18 cellular contexts compared by ENCODE assay signal in the genomic region with DNA sequence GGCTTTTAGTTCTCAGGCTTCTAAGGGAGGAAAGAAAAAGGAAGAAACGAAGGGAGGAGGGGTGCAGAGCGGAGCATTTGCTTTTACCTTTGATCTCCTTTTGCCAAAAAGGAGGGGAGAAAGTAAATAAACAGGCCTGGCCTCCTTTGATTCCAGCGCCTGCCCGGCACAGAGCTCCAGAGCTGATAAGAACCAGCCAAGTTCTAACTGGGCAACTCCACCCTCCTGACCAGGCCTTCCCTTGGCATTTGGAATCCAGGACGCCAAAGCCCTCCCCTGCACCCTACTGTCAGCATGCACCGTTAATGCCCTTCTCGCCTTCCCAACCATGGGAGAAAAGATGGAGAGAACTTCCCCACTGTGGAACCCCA.
A peak's percentile ranks its signal among the peaks of the same experiment; 100 is the strongest.
DNase-seq lines count a peak whose midpoint lies in the region; ATAC-seq and TF ChIP-seq lines count a peak whose summit lies in the region.
"Had no signal": no experiment of that assay in that cellular context is flagged by ENCODE, and none has a peak within 500 bp of the region (broad histone marks: within the 10 kb centered on the region; RNA-seq: fewer than 3 reads in every experiment).

No MANE protein-coding gene starts in this region.

- no peaks in the 10 kb centered on the region for H3K36me3 ChIP-seq in lower lobe of right lung
- H3K36me3 ChIP-seq in stomach smooth muscle (ENCODE audit: control insufficient read depth in 2 of 2, insufficient read depth in 2 of 2, low read length in 2 of 2) = no peaks in the 10 kb centered on the region

- H3K9me3 ChIP-seq in lower lobe of right lung (no peaks in the 10 kb centered on the region), stomach smooth muscle (ENCODE audit: control insufficient read depth in 2 of 2, low read length in 2 of 2) (no peaks in the 10 kb centered on the region)

- H3K27ac Mint-ChIP-seq in effector memory CD8-positive, alpha-beta T cell = peak overlapping the region; percentile 70 to 94
- H3K27ac Mint-ChIP-seq: activated CD4-positive, alpha-beta T cell treated with anti-CD3 and anti-CD28 coated beads, Interleukin-2, amount 10 ng/mL, durations not matched to agents 24 days and 14 days; endodermal cell; mesothelial cell of epicardium had no signal

- ATAC-seq in effector memory CD8-positive, alpha-beta T cell (replicated peaks) = no peak
- ATAC-seq in lower lobe of right lung (peak; percentile 67 to 79), GM21619 (IDR thresholded peaks at IDR 0.05; ENCODE audit: unreplicated experiment) (no peak)
- ATAC-seq: PC-3 had no signal

- peaks cover 9% of the 10 kb centered on the region for H3K36me3 Mint-ChIP-seq in effector memory CD8-positive, alpha-beta T cell (ENCODE audit: insufficient read depth)
- H3K36me3 Mint-ChIP-seq: mesothelial cell of epicardium had no signal

- no peak overlapping the region for H3K4me3 Mint-ChIP-seq in effector memory CD8-positive, alpha-beta T cell
- H3K4me3 Mint-ChIP-seq: activated CD4-positive, alpha-beta T cell treated with anti-CD3 and anti-CD28 coated beads, Interleukin-2, amount 10 ng/mL, durations not matched to agents 24 days and 14 days; endodermal cell; mesothelial cell of epicardium had no signal

- peaks cover 35% of the 10 kb centered on the region for H3K4me1 ChIP-seq in lower lobe of right lung
- peaks cover 16% of the 10 kb centered on the region for H3K4me1 ChIP-seq in stomach smooth muscle (ENCODE audit: control insufficient read depth, insufficient read depth, low read length)

- intact Hi-C loops in lower lobe of right lung (cut with DNase I) = no loop called here

- H3K4me3 ChIP-seq in lower lobe of right lung (no peak overlapping the region), stomach smooth muscle (ENCODE audit: low read length in 2 of 2) (no peak overlapping the region)

- no peaks in the 10 kb centered on the region for H3K27me3 Mint-ChIP-seq in effector memory CD8-positive, alpha-beta T cell
- H3K27me3 Mint-ChIP-seq: activated CD4-positive, alpha-beta T cell treated with anti-CD3 and anti-CD28 coated beads, Interleukin-2, amount 10 ng/mL, durations not matched to agents 24 days and 14 days had no signal

- DNase-seq in LoVo (ENCODE audit: low spot score) (peak; percentile 61), lower lobe of right lung (no peak), GM19240 (ENCODE audit: insufficient read length, low spot score) (no peak), DMS153 treated with DMSO at 0.1 percent for 48 hours (lab: John Stamatoyannopoulos, UW; ENCODE audit: unreplicated experiment) (no peak), NCI-H2107 treated with DMSO at 0.1 percent for 48 hours (lab: John Stamatoyannopoulos, UW; ENCODE audit: unreplicated experiment) (no peak)
- DNase-seq in effector memory CD8-positive, alpha-beta T cell = no peak
- DNase-seq: activated CD4-positive, alpha-beta T cell treated with anti-CD3 and anti-CD28 coated beads, Interleukin-2, amount 10 ng/mL, durations not matched to agents 24 days and 14 days; activated CD8-positive, alpha-beta memory T cell treated with anti-CD3 and anti-CD28 coated beads, Interleukin-2, amount 50 U/mL, for 48 hours; activated gamma-delta T cell; amygdala; Calu3; endodermal cell; KG1; NCI-H748 treated with DMSO at 0.1 percent for 48 hours had no signal

- H3K9ac ChIP-seq in stomach smooth muscle (ENCODE audit: low read length in 2 of 2) = no peak overlapping the region

- H3K27ac ChIP-seq in lower lobe of right lung = peak overlapping the region; percentile 36
- H3K27ac ChIP-seq in stomach smooth muscle (ENCODE audit: low read length) = peak overlapping the region; percentile 62

- H3K4me1 Mint-ChIP-seq in effector memory CD8-positive, alpha-beta T cell (ENCODE audit: low read depth in 2 of 2) = peaks cover 46 to 47% of the 10 kb centered on the region in 2 donors

- H3K27me3 ChIP-seq in lower lobe of right lung (ENCODE audit: low read depth) (no peaks in the 10 kb centered on the region), stomach smooth muscle (ENCODE audit: control insufficient read depth in 1 of 2, insufficient read depth in 2 of 2, low read length in 2 of 2) (no peaks in the 10 kb centered on the region)

- no peak for TF ChIP-seq CTCF in lower lobe of right lung (IDR thresholded peaks at IDR 0.05)

- H3K9me3 Mint-ChIP-seq in effector memory CD8-positive, alpha-beta T cell = no peaks in the 10 kb centered on the region
- H3K9me3 Mint-ChIP-seq: activated CD4-positive, alpha-beta T cell treated with anti-CD3 and anti-CD28 coated beads, Interleukin-2, amount 10 ng/mL, durations not matched to agents 24 days and 14 days; endodermal cell; mesothelial cell of epicardium had no signal

Comparison
In these comparisons a context has a peak if more than half of its experiments do, and no peak if none do; other contexts are left out.
1. ATAC-seq: peak in lower lobe of right lung (2 of 2); none in effector memory CD8-positive, alpha-beta T cell (single experiment) and GM21619 (single experiment).